Comparison of ENCODE assay signal across 1 cellular context in genomic region chr18:23458830-23459529, GRCh38.
TF ChIP-seq lines count a peak whose summit lies in the region.

No MANE protein-coding gene starts in this region.

TF ChIP-seq in IMR-90, 13 proteins besides CTCF, POLR2A, EP300 and RAD21:
- TF ChIP-seq RCOR1 (IDR thresholded peaks at IDR 0.05; ENCODE audit: insufficient replicate concordance, low read length): no peak
- no peak for TF ChIP-seq MXI1 (IDR thresholded peaks at IDR 0.05; ENCODE audit: borderline replicate concordance, low read depth, low read length)
- no peak for TF ChIP-seq RFX5 (IDR thresholded peaks at IDR 0.05; ENCODE audit: low read depth, low read length)
- TF ChIP-seq MAZ (IDR thresholded peaks at IDR 0.05; ENCODE audit: borderline replicate concordance, low read depth, low read length): no peak
- no peak for TF ChIP-seq USF2 (IDR thresholded peaks at IDR 0.05; ENCODE audit: low read depth, low read length)
- no peak for TF ChIP-seq BHLHE40 (IDR thresholded peaks at IDR 0.05; ENCODE audit: low read depth, low read length)
- no peak for TF ChIP-seq SMC3 (IDR thresholded peaks at IDR 0.05; ENCODE audit: low read depth, low read length)
- TF ChIP-seq CHD1 (IDR thresholded peaks at IDR 0.05; ENCODE audit: low read depth, low read length): no peak
- TF ChIP-seq ELK1 (IDR thresholded peaks at IDR 0.05; ENCODE audit: borderline replicate concordance, low read depth, low read length): no peak
- TF ChIP-seq FOS (IDR thresholded peaks at IDR 0.05; ENCODE audit: low read depth, low read length): no peak
- TF ChIP-seq MAFK (IDR thresholded peaks at IDR 0.05; ENCODE audit: low read depth, low read length): no peak
- TF ChIP-seq NFE2L2 (IDR thresholded peaks at IDR 0.05; ENCODE audit: low read depth, low read length): no peak
- TF ChIP-seq CEBPB (IDR thresholded peaks at IDR 0.05; ENCODE audit: low read depth, low read length): no peak
